In the genomic region with DNA sequence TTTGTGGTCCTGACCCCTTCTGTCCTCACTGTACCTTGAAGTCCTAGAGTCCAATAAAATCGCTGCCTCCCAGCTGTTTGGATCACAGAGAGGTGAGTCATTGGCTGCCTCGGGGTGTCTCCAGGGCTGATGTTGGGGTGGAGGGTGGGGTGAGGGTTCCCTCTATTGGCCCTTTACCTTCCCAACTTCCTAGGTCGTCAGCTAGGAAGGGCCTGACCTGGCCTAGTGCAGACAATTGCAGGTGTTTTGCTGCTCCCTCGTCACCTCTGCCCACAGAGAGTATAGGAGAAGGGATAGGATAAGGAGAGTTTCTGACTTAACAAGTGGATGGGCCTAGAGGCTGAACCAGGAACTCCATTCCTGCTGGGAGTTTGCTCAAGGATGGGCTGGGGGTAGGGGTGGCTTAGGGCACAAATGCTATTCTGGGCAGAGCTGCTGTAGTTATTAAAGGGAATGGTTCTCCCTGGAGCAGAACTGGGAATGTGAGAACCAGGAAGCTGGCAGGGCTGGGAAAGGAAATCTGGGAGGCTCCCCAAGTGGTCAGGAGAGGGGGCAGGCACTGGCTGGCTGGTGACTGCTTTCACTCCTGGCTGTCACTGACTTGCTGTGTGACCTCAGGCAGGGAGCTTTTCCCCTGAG, we compare ENCODE assay signal across 8 cellular contexts. TPM values are rescaled to one million over a fixed set of nuclear protein-coding genes. Genes with fewer than 3 reads are reported as not detected.
DNase-seq lines count a peak whose midpoint lies in the region; ATAC-seq and TF ChIP-seq lines count a peak whose summit lies in the region.

No MANE protein-coding gene starts in this region.

- H3K27me3 ChIP-seq in right atrium auricular region (no peaks in the 10 kb centered on the region), skeletal muscle tissue (ENCODE audit: control insufficient read depth in 3 of 3, insufficient read depth in 3 of 3, low read length in 3 of 3) (no peaks in the 10 kb centered on the region)

- DNase-seq in Caki2 (ENCODE audit: low read depth): peak; percentile 31
- DNase-seq in HT1080 (ENCODE audit: low read depth): peak; percentile 45
- DNase-seq in activated naive CD8-positive, alpha-beta T cell treated with anti-CD3 and anti-CD28 coated beads, Interleukin-2, amount 50 U/mL, for 24 hours: peak; percentile 17
- DNase-seq in right atrium auricular region (ENCODE audit: low spot score): no peak
- DNase-seq in KBM-7: no peak

- peak overlapping the region; percentile 65 to 96 for H3K4me3 ChIP-seq in right atrium auricular region
- peak overlapping the region; percentile 76 to 91 (median 91) for H3K4me3 ChIP-seq in skeletal muscle tissue (ENCODE audit: low read length in 3 of 3)

- H3K27me3 Mint-ChIP-seq in activated naive CD8-positive, alpha-beta T cell treated with anti-CD3 and anti-CD28 coated beads, Interleukin-2, amount 50 U/mL, for 24 hours: peaks cover 12% of the 10 kb centered on the region

- no peak overlapping the region for H3K27ac Mint-ChIP-seq in activated naive CD8-positive, alpha-beta T cell treated with anti-CD3 and anti-CD28 coated beads, Interleukin-2, amount 50 U/mL, for 24 hours

- H3K27ac ChIP-seq in right atrium auricular region (peak overlapping the region; percentile 100), skeletal muscle tissue (ENCODE audit: low read depth, low read length) (peak overlapping the region; percentile 99)

- H3K36me3 Mint-ChIP-seq in activated naive CD8-positive, alpha-beta T cell treated with anti-CD3 and anti-CD28 coated beads, Interleukin-2, amount 50 U/mL, for 24 hours (ENCODE audit: low read depth): no peaks in the 10 kb centered on the region

- H3K9me3 Mint-ChIP-seq in activated naive CD8-positive, alpha-beta T cell treated with anti-CD3 and anti-CD28 coated beads, Interleukin-2, amount 50 U/mL, for 24 hours: no peaks in the 10 kb centered on the region

- no peak for TF ChIP-seq CTCF in right atrium auricular region (IDR thresholded peaks at IDR 0.05)

- in situ Hi-C loops in Caki2 (cut with HindIII; ENCODE audit: low pct_unique_long_range_greater_than_20kb, low sequenced_read_pairs): no loop called here
- in situ Hi-C loops in KBM-7 (cut with MboI; ENCODE audit: low pct_unique_long_range_greater_than_20kb, low sequenced_read_pairs): loop anchor here (10.0 to 25.0 kb wide), 2 partner anchors 171 to 393 kb away; a partner anchor contains a TSS

- peak overlapping the region; percentile 91 to 98 (median 94) for H3K9ac ChIP-seq in skeletal muscle tissue (ENCODE audit: low read depth in 1 of 3, low read length in 3 of 3)

- H3K4me1 Mint-ChIP-seq in activated naive CD8-positive, alpha-beta T cell treated with anti-CD3 and anti-CD28 coated beads, Interleukin-2, amount 50 U/mL, for 24 hours: peaks cover 23% of the 10 kb centered on the region

- peak overlapping the region; percentile 77 for H3K4me3 Mint-ChIP-seq in activated naive CD8-positive, alpha-beta T cell treated with anti-CD3 and anti-CD28 coated beads, Interleukin-2, amount 50 U/mL, for 24 hours

- ATAC-seq in activated naive CD8-positive, alpha-beta T cell treated with anti-CD3 and anti-CD28 coated beads, Interleukin-2, amount 50 U/mL, for 24 hours: no peak
- ATAC-seq in HG03196 (IDR thresholded peaks at IDR 0.05; ENCODE audit: unreplicated experiment): no peak
- ATAC-seq in HG02759 (IDR thresholded peaks at IDR 0.05; ENCODE audit: unreplicated experiment): no peak

- H3K4me1 ChIP-seq in right atrium auricular region (peaks cover 0 to 65% of the 10 kb centered on the region in 2 donors), skeletal muscle tissue (ENCODE audit: control insufficient read depth in 3 of 3, insufficient read depth in 3 of 3, low read length in 3 of 3) (peaks cover 37 to 57% (median 48%) of the 10 kb centered on the region in 3 donors)

- peaks cover 2% of the 10 kb centered on the region for H3K36me3 ChIP-seq in right atrium auricular region
- peaks cover 0 to 1% (median under 1%) of the 10 kb centered on the region in 3 donors for H3K36me3 ChIP-seq in skeletal muscle tissue (ENCODE audit: control insufficient read depth in 3 of 3, insufficient read depth in 3 of 3, low read length in 3 of 3)

- H3K9me3 ChIP-seq in right atrium auricular region (no peaks in the 10 kb centered on the region), skeletal muscle tissue (ENCODE audit: control insufficient read depth in 3 of 3, low read length in 3 of 3) (no peaks in the 10 kb centered on the region)

RNA-seq across cellular contexts. Expression of a gene that starts 1.4 kb away (rescaled TPM):
- 0.20 and 0.84 TPM in 2 replicates for total RNA-seq in Caki2 (2014; rRNA removed; shearing (Covaris generic); ENCODE audit: low replicate concordance)
- 2.8 and 3.1 TPM in 2 replicates for total RNA-seq in HT1080 (2014; rRNA removed; shearing (Covaris generic))
- 5.2 and 7.5 TPM in 2 replicates for polyA plus RNA-seq in HT1080 (2015; cell fraction: cytosol; rRNA removed)
- polyA plus RNA-seq in HT1080 (2015; cell fraction: nucleus; rRNA removed): 5.0 and 5.4 TPM in 2 replicates
- 10 to 100 TPM; 59.5 to 66.0 TPM for total RNA-seq in right atrium auricular region
- 1.0 TPM for total RNA-seq in skeletal muscle tissue

RNA-seq across cellular contexts. Expression of a gene that starts 28.6 kb away (rescaled TPM):
- 26.0 and 33.8 TPM in 2 replicates for total RNA-seq in Caki2 (2014; rRNA removed; shearing (Covaris generic); ENCODE audit: low replicate concordance)
- total RNA-seq in HT1080 (2014; rRNA removed; shearing (Covaris generic)): 18.1 and 20.8 TPM in 2 replicates
- 33.6 and 35.0 TPM in 2 replicates for polyA plus RNA-seq in HT1080 (2015; cell fraction: cytosol; rRNA removed)
- 49.4 and 50.6 TPM in 2 replicates for polyA plus RNA-seq in HT1080 (2015; cell fraction: nucleus; rRNA removed)
- total RNA-seq in right atrium auricular region: 10 to 100 TPM; 16.6 to 17.7 TPM
- 11.0 TPM for total RNA-seq in skeletal muscle tissue

Comparison
In these comparisons a context has a peak if more than half of its experiments do, and no peak if none do; other contexts are left out.
1. DNase-seq: peak in Caki2 (single experiment), HT1080 (single experiment) and activated naive CD8-positive, alpha-beta T cell treated with anti-CD3 and anti-CD28 coated beads, Interleukin-2, amount 50 U/mL, for 24 hours (single experiment); none in right atrium auricular region (single experiment) and KBM-7 (single experiment).
2. RNA of a gene that starts 1.4 kb away (total RNA-seq): 59.5 to 66.0 TPM in right atrium auricular region; 2.8 to 3.1 TPM in HT1080, 1.0 TPM in skeletal muscle tissue (single experiment) and 0.20 to 0.84 TPM in Caki2; every median in the first group is over 10 times any median in the second.